In genomic region chr3:137325934-137326333, GRCh38 we compare ENCODE assay signal across 10 cellular contexts.
"Had no signal": no experiment of that assay in that cellular context is flagged by ENCODE, and none has a peak within 500 bp of the region (broad histone marks: within the 10 kb centered on the region; RNA-seq: fewer than 3 reads in every experiment).

No MANE protein-coding gene starts in this region.

- H3K4me3 ChIP-seq: GM23338 had no signal

- ATAC-seq: GM23338, HepG2 had no signal

- H2AFZ ChIP-seq: GM23338 had no signal

- FAIRE-seq: H1, H54, HepG2 had no signal

- H3K9ac ChIP-seq: KMS-11 had no signal

- H3K27ac ChIP-seq: HL-60, KMS-11 had no signal

- DNase-seq: H9, HCEC 1CT, HFFc6, KBM-7 had no signal

- H3K4me2 ChIP-seq: GM23338, KMS-11 had no signal
